ENCODE assay signal across 16 cellular contexts in the genomic region with DNA sequence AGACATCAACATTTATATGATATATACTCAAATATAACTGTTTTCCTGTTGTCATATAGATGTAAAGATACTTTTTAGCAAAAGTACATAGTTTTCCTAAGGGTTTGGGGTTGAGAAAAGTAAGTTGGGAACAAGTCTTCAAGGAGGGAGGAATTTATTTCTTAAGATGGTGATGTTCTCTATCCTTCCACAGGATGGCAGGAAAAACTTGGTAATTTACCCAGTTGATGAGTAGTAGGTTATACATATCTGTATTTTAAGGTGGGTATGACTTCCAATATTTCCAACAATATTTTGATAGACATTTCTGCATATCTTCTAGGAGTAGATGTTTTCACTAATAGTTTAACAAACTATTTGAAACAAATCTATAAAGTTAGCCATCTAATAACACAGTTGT.
DNase-seq lines count a peak whose midpoint lies in the region; ATAC-seq, FAIRE-seq and TF ChIP-seq lines count a peak whose summit lies in the region.
"Had no signal": no experiment of that assay in that cellular context is flagged by ENCODE, and none has a peak within 500 bp of the region (broad histone marks: within the 10 kb centered on the region; RNA-seq: fewer than 3 reads in every experiment).

No MANE protein-coding gene starts in this region.

- H3K4me3 ChIP-seq in ACC112 (ENCODE audit: low read depth, low read length) (no peak overlapping the region), H7 (ENCODE audit: insufficient read depth, low read depth, low read length) (no peak overlapping the region), fibroblast of pulmonary artery (replicated peaks; ENCODE audit: low read depth, low read length) (no peak overlapping the region), small intestine (ENCODE audit: low read depth in 1 of 2, low read length in 2 of 2) (no peak overlapping the region)
- H3K4me3 ChIP-seq: breast epithelium, mucosa of descending colon, pancreas had no signal

- H3K9me3 ChIP-seq in small intestine (ENCODE audit: control insufficient read depth, low read depth), result no peaks in the 10 kb centered on the region
- H3K9me3 ChIP-seq: mucosa of descending colon, pancreas had no signal

- no peak overlapping the region for H3K4me3 Mint-ChIP-seq in activated T-cell treated with anti-CD3 and anti-CD28 coated beads, Interleukin-2, amount 50 U/mL, for 4 hours
- no peak overlapping the region for H3K4me3 Mint-ChIP-seq in natural killer cell
- H3K4me3 Mint-ChIP-seq: activated CD8-positive, alpha-beta memory T cell treated with anti-CD3 and anti-CD28 coated beads, Interleukin-2, amount 10 ng/mL, durations not matched to agents 7 days and 5 days; effector memory CD8-positive, alpha-beta T cell had no signal

- TF ChIP-seq CTCF in fibroblast of pulmonary artery (IDR thresholded peaks at IDR 0.05; ENCODE audit: low read length, missing control alignments) (no peak), natural killer cell (IDR thresholded peaks at IDR 0.05) (no peak)

- FAIRE-seq in small intestine (lab: Jason Lieb, UNC), result no peak
- FAIRE-seq: pancreas had no signal

- DNase-seq in H7 (peak; percentile 5), RKO (ENCODE audit: low spot score) (peak; percentile 16), fibroblast of pulmonary artery (ENCODE audit: low read depth) (peak; percentile 13), small intestine (no peak), natural killer cell (no peak), pons (ENCODE audit: low spot score) (no peak)
- DNase-seq in activated T-cell treated with anti-CD3 and anti-CD28 coated beads, Interleukin-2, amount 50 U/mL, for 4 hours, result no peak
- DNase-seq: activated CD8-positive, alpha-beta memory T cell treated with anti-CD3 and anti-CD28 coated beads, Interleukin-2, amount 10 ng/mL, durations not matched to agents 7 days and 5 days; activated naive CD4-positive, alpha-beta T cell treated with Interleukin-2 at 50 U/mL for 16 hours; effector memory CD8-positive, alpha-beta T cell; glutamatergic neuron; kidney glomerular epithelial cell; mucosa of descending colon; pancreas had no signal

- H3K27ac ChIP-seq in ACC112 (ENCODE audit: low read depth, low read length), result no peak overlapping the region
- H3K27ac ChIP-seq in small intestine (ENCODE audit: low read depth in 1 of 2, low read length in 1 of 2), result no peak overlapping the region
- H3K27ac ChIP-seq: breast epithelium, pancreas had no signal

- H3K36me3 Mint-ChIP-seq in activated T-cell treated with anti-CD3 and anti-CD28 coated beads, Interleukin-2, amount 50 U/mL, for 4 hours (ENCODE audit: insufficient read depth), result no peaks in the 10 kb centered on the region
- H3K36me3 Mint-ChIP-seq in natural killer cell, result no peaks in the 10 kb centered on the region
- H3K36me3 Mint-ChIP-seq: activated CD8-positive, alpha-beta memory T cell treated with anti-CD3 and anti-CD28 coated beads, Interleukin-2, amount 10 ng/mL, durations not matched to agents 7 days and 5 days had no signal

- ATAC-seq in activated T-cell treated with anti-CD3 and anti-CD28 coated beads, Interleukin-2, amount 50 U/mL, for 4 hours, result no peak
- ATAC-seq in natural killer cell, result no peak
- ATAC-seq: activated CD8-positive, alpha-beta memory T cell treated with anti-CD3 and anti-CD28 coated beads, Interleukin-2, amount 10 ng/mL, durations not matched to agents 7 days and 5 days; effector memory CD8-positive, alpha-beta T cell; mucosa of descending colon; pancreas had no signal

- H3K27me3 Mint-ChIP-seq in activated T-cell treated with anti-CD3 and anti-CD28 coated beads, Interleukin-2, amount 50 U/mL, for 4 hours (ENCODE audit: low read depth), result no peaks in the 10 kb centered on the region
- H3K27me3 Mint-ChIP-seq in natural killer cell (ENCODE audit: low read depth in 2 of 2), result no peaks in the 10 kb centered on the region
- H3K27me3 Mint-ChIP-seq: activated CD8-positive, alpha-beta memory T cell treated with anti-CD3 and anti-CD28 coated beads, Interleukin-2, amount 10 ng/mL, durations not matched to agents 7 days and 5 days; effector memory CD8-positive, alpha-beta T cell had no signal

- H3K4me1 ChIP-seq in ACC112 (ENCODE audit: control insufficient read depth, insufficient read depth, low read length, unreplicated experiment) (peaks cover 2% of the 10 kb centered on the region), small intestine (ENCODE audit: control insufficient read depth in 2 of 2, insufficient read depth in 1 of 2, low read depth in 1 of 2, low read length in 1 of 2) (no peaks in the 10 kb centered on the region)
- H3K4me1 ChIP-seq: breast epithelium, pancreas had no signal

- intact Hi-C loops in natural killer cell (cut with micrococcal nuclease), result no loop called here

- H3K27ac Mint-ChIP-seq in natural killer cell, result no peak overlapping the region
- H3K27ac Mint-ChIP-seq: activated CD8-positive, alpha-beta memory T cell treated with anti-CD3 and anti-CD28 coated beads, Interleukin-2, amount 10 ng/mL, durations not matched to agents 7 days and 5 days; effector memory CD8-positive, alpha-beta T cell had no signal

- H3K27me3 ChIP-seq in ACC112 (ENCODE audit: insufficient read depth, low read length), result no peaks in the 10 kb centered on the region
- no peaks in the 10 kb centered on the region for H3K27me3 ChIP-seq in H7 (ENCODE audit: control insufficient read depth, insufficient read depth, low read length)
- H3K27me3 ChIP-seq in small intestine (ENCODE audit: control insufficient read depth in 2 of 2, insufficient read depth in 2 of 2, low read length in 2 of 2), result no peaks in the 10 kb centered on the region
- H3K27me3 ChIP-seq: breast epithelium, pancreas had no signal

- H3K9me3 Mint-ChIP-seq in activated T-cell treated with anti-CD3 and anti-CD28 coated beads, Interleukin-2, amount 50 U/mL, for 4 hours, result peaks cover 3% of the 10 kb centered on the region
- H3K9me3 Mint-ChIP-seq in natural killer cell, result peaks cover 0 to 3% of the 10 kb centered on the region in 2 donors
- H3K9me3 Mint-ChIP-seq: effector memory CD8-positive, alpha-beta T cell had no signal

- no peaks in the 10 kb centered on the region for H3K4me1 Mint-ChIP-seq in activated T-cell treated with anti-CD3 and anti-CD28 coated beads, Interleukin-2, amount 50 U/mL, for 4 hours (ENCODE audit: low read depth)
- no peaks in the 10 kb centered on the region for H3K4me1 Mint-ChIP-seq in natural killer cell
- H3K4me1 Mint-ChIP-seq: activated CD8-positive, alpha-beta memory T cell treated with anti-CD3 and anti-CD28 coated beads, Interleukin-2, amount 10 ng/mL, durations not matched to agents 7 days and 5 days had no signal

- peak overlapping the region; percentile 6 for H2AFZ ChIP-seq in ACC112 (ENCODE audit: low read length, unreplicated experiment)

- H3K36me3 ChIP-seq in ACC112 (ENCODE audit: insufficient read depth, low read length) (no peaks in the 10 kb centered on the region), H7 (replicated peaks; ENCODE audit: control insufficient read depth, insufficient read depth, low read length) (no peaks in the 10 kb centered on the region), small intestine (ENCODE audit: control insufficient read depth in 2 of 2, insufficient read depth in 2 of 2, low read length in 2 of 2) (no peaks in the 10 kb centered on the region)
- H3K36me3 ChIP-seq: breast epithelium, pancreas had no signal

- no peaks in the 10 kb centered on the region for H3K79me2 ChIP-seq in ACC112 (ENCODE audit: control insufficient read depth, insufficient read depth, low read length, unreplicated experiment)

Comparison
In these comparisons a context has a peak if more than half of its experiments do, and no peak if none do; other contexts are left out.
1. DNase-seq: peak in H7 (single experiment), RKO (single experiment) and fibroblast of pulmonary artery (single experiment); none in activated T-cell treated with anti-CD3 and anti-CD28 coated beads, Interleukin-2, amount 50 U/mL, for 4 hours (single experiment), small intestine (single experiment), natural killer cell (single experiment) and pons (single experiment).